ENCODE assay signal across 14 cellular contexts in the genomic region with DNA sequence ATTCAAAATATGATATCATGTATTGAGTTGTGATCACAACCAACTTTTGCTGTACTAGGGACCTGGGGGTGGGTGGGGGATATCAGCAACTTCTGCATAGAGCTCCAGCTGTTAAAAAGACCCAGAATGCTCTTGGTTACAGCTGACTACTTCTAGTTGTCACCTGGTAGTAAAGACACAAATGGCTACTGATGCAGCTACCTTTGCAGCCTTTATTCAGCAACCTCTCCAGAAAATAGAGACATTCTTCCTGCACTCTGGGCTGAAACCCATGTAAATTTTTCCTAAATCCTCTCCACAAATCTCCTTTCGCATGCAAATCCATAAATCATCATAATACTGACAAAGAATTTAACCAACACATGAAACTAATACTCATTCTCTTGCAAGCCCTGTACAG.
"Had no signal": no experiment of that assay in that cellular context is flagged by ENCODE, and none has a peak within 500 bp of the region (broad histone marks: within the 10 kb centered on the region; RNA-seq: fewer than 3 reads in every experiment).

No MANE protein-coding gene starts in this region.

- H3K9me3 ChIP-seq: ascending aorta, gastroesophageal sphincter, heart right ventricle, sigmoid colon, spleen, stomach had no signal

- H3K9me3 Mint-ChIP-seq: activated naive CD8-positive, alpha-beta T cell treated with anti-CD3 and anti-CD28 coated beads, Interleukin-2, amount 50 U/mL, for 24 hours; activated T-helper 2 cell treated with anti-CD3 and anti-CD28 coated beads, Interferon-gamma antibody, Interleukin-2, Interleukin-4, amounts not matched to agents 10 μg/mL and 5 μg/mL and 100 μg/mL, durations not matched to agents 14 hours and 24 hours and 36 hours; T-helper 2 cell treated with Interferon-gamma antibody and Interleukin-4, amounts not matched to agents 5 μg/mL and 100 μg/mL, for 36 hours had no signal

- ATAC-seq: activated naive CD8-positive, alpha-beta T cell treated with anti-CD3 and anti-CD28 coated beads, Interleukin-2, amount 50 U/mL, for 24 hours; gastroesophageal sphincter; heart right ventricle had no signal

- DNase-seq: activated CD4-positive, alpha-beta T cell treated with anti-CD3 and anti-CD28 coated beads, Interleukin-2, amount 50 U/mL, for 1 hour; activated naive CD4-positive, alpha-beta T cell treated with anti-CD3 and anti-CD28 coated beads for 36 hours; activated naive CD8-positive, alpha-beta T cell treated with anti-CD3 and anti-CD28 coated beads, Interleukin-2, amount 50 U/mL, for 24 hours; erythroblast; heart right ventricle; sigmoid colon; spleen; stomach; SW 1271 had no signal

- H3K27ac ChIP-seq: ascending aorta, spleen, stomach had no signal

- H3K4me3 Mint-ChIP-seq: activated naive CD4-positive, alpha-beta T cell treated with anti-CD3 and anti-CD28 coated beads for 36 hours; activated naive CD8-positive, alpha-beta T cell treated with anti-CD3 and anti-CD28 coated beads, Interleukin-2, amount 50 U/mL, for 24 hours; T-helper 2 cell treated with Interferon-gamma antibody and Interleukin-4, amounts not matched to agents 5 μg/mL and 100 μg/mL, for 36 hours had no signal

- H3K36me3 ChIP-seq: ascending aorta, gastroesophageal sphincter, sigmoid colon, spleen, stomach had no signal

- H3K4me1 ChIP-seq: ascending aorta, gastroesophageal sphincter had no signal

- H3K4me3 ChIP-seq: ascending aorta, gastroesophageal sphincter, heart right ventricle, sigmoid colon, spleen, stomach had no signal

- H3K27ac Mint-ChIP-seq: activated naive CD4-positive, alpha-beta T cell treated with anti-CD3 and anti-CD28 coated beads for 36 hours; activated naive CD8-positive, alpha-beta T cell treated with anti-CD3 and anti-CD28 coated beads, Interleukin-2, amount 50 U/mL, for 24 hours; activated T-helper 2 cell treated with anti-CD3 and anti-CD28 coated beads, Interferon-gamma antibody, Interleukin-2, Interleukin-4, amounts not matched to agents 10 μg/mL and 5 μg/mL and 100 μg/mL, durations not matched to agents 14 hours and 24 hours and 36 hours; T-helper 2 cell treated with Interferon-gamma antibody and Interleukin-4, amounts not matched to agents 5 μg/mL and 100 μg/mL, for 36 hours had no signal

- H3K27me3 ChIP-seq: ascending aorta, gastroesophageal sphincter, heart right ventricle, sigmoid colon, spleen, stomach had no signal

- FAIRE-seq: bronchial epithelial cell had no signal
